ENCODE assay signal across 16 cellular contexts in genomic region chr10:86436963-86437362, GRCh38.
DNase-seq lines count a peak whose midpoint lies in the region; ATAC-seq, FAIRE-seq and TF ChIP-seq lines count a peak whose summit lies in the region.
"Had no signal": no experiment of that assay in that cellular context is flagged by ENCODE, and none has a peak within 500 bp of the region (broad histone marks: within the 10 kb centered on the region; RNA-seq: fewer than 3 reads in every experiment).

No MANE protein-coding gene starts in this region.

- SMC1A ChIA-PET in GM12878 (lab: Charles Lee; ENCODE audit: uncharacterized antibody, unreplicated experiment), result interaction anchor here (0.7 to 3.7 kb wide), 8 partner anchors 9 to 54 kb away, joined by 3 to 17 read pairs (median 4); no protein-coding TSS in a partner anchor

- H3K4me3 ChIP-seq in mammary epithelial cell (replicated peaks in 1 of 3; ENCODE audit: insufficient read depth in 1 of 3, low read depth in 2 of 3, low read length in 3 of 3) (no peak overlapping the region), GM12878 (no peak overlapping the region), right lobe of liver (no peak overlapping the region)
- H3K4me3 ChIP-seq: BLaER1, K562 had no signal

- no peaks in the 10 kb centered on the region for H3K27me3 ChIP-seq in mammary epithelial cell (ENCODE audit: insufficient read depth, low read length)
- no peaks in the 10 kb centered on the region for H3K27me3 ChIP-seq in GM12878 (replicated peaks in 1 of 2; ENCODE audit: control insufficient read depth in 2 of 2, insufficient read depth in 2 of 2, low read length in 1 of 2)
- H3K27me3 ChIP-seq in right lobe of liver, result no peaks in the 10 kb centered on the region
- H3K27me3 ChIP-seq: BLaER1 had no signal

- CTCF ChIA-PET in MCF 10A (lab: Yijun Ruan, JAX) (interaction anchor here (0.7 to 1.6 kb wide), 2 partner anchors 37 to 1824 kb away, joined by 3 to 8 read pairs; no protein-coding TSS in a partner anchor), mammary epithelial cell (lab: Charles Lee; ENCODE audit: low non-redundant PET) (no interaction called here), GM12878 (lab: Yijun Ruan, JAX) (interaction anchor here (1.0 to 3.4 kb wide), 6 partner anchors 11 to 149 kb away, joined by 3 to 18 read pairs (median 4); no protein-coding TSS in a partner anchor)

- dilution Hi-C loops in mammary epithelial cell (cut with HindIII; ENCODE audit: low sequenced_read_pairs), result no loop called here

- H2AFZ ChIP-seq in mammary epithelial cell (ENCODE audit: low read depth, low read length) (no peak overlapping the region), GM12878 (ENCODE audit: control insufficient read depth, low read depth, low read length) (no peak overlapping the region)

- no peaks in the 10 kb centered on the region for H3K27me3 Mint-ChIP-seq in MCF 10A (ENCODE audit: insufficient read depth, unreplicated experiment)

- WGBS in mammary epithelial cell (ENCODE audit: low coverage, missing lambda C conversion rate), result 96% methylated on average over 2 of the region's 2 CpGs
- 100% methylated on average over 2 of the region's 2 CpGs for WGBS in GM12878 (ENCODE audit: insufficient coverage, insufficient replicate concordance, low lambda C conversion rate, missing lambda C conversion rate)
- 39% methylated on average over 2 of the region's 2 CpGs for WGBS in right lobe of liver (ENCODE audit: insufficient coverage, low coverage, low lambda C conversion rate, missing lambda C conversion rate)

- intact Hi-C loops in MCF 10A (cut with micrococcal nuclease) (no loop called here), mammary epithelial cell (cut with micrococcal nuclease) (no loop called here), GM12878 (cut with micrococcal nuclease; ENCODE audit: unreplicated experiment) (no loop called here), right lobe of liver (cut with DNase I) (no loop called here)

- H3K4me1 Mint-ChIP-seq in MCF 10A (ENCODE audit: insufficient read depth, unreplicated experiment), result peaks cover 15% of the 10 kb centered on the region

- FAIRE-seq in GM12878 (lab: Jason Lieb, UNC), result no peak
- FAIRE-seq: K562 had no signal

- no peak overlapping the region for H3K4me3 Mint-ChIP-seq in MCF 10A (ENCODE audit: unreplicated experiment)
- H3K4me3 Mint-ChIP-seq: CD8-positive, alpha-beta T cell had no signal

- H3K9ac ChIP-seq in mammary epithelial cell (ENCODE audit: insufficient read depth, low read length) (no peak overlapping the region), GM12878 (ENCODE audit: control insufficient read depth, insufficient read depth, low read length) (no peak overlapping the region)
- H3K9ac ChIP-seq: BLaER1 had no signal

- no peak for TF ChIP-seq RAD21 in GM12878 (IDR thresholded peaks at IDR 0.05; ENCODE audit: insufficient read depth, low read depth, low read length)

- TF ChIP-seq CTCF in MCF 10A (IDR thresholded peaks at IDR 0.05; ENCODE audit: unreplicated experiment) (no peak), mammary epithelial cell (conservative IDR thresholded peaks at IDR 0.05 in 1 of 2, IDR thresholded peaks at IDR 0.05 in 1 of 2; ENCODE audit: extremely low read depth in 1 of 2, insufficient read depth in 1 of 2, low read depth in 1 of 2, low read length in 2 of 2) (no peak), GM12878 (IDR thresholded peaks at IDR 0.05 in 2 of 3, conservative IDR thresholded peaks at IDR 0.05 in 1 of 3; ENCODE audit: control insufficient read depth in 2 of 3, extremely low read depth in 1 of 3, insufficient read depth in 1 of 3, low read depth in 3 of 3, low read length in 3 of 3) (no peak), right lobe of liver (IDR thresholded peaks at IDR 0.05) (no peak)

- H3K9me3 ChIP-seq in mammary epithelial cell (replicated peaks; ENCODE audit: insufficient read depth, low read length), result no peaks in the 10 kb centered on the region
- H3K9me3 ChIP-seq in GM12878 (replicated peaks; ENCODE audit: control insufficient read depth, insufficient read depth, low read length), result no peaks in the 10 kb centered on the region
- no peaks in the 10 kb centered on the region for H3K9me3 ChIP-seq in right lobe of liver
- H3K9me3 ChIP-seq: BLaER1 had no signal

- BruUV-seq in MCF 10A (replicated peaks; lab: Mats Ljungman, UMichigan) (TSS peak; percentile 42), mammary epithelial cell (replicated peaks; lab: Mats Ljungman, UMichigan) (no TSS peak), GM12878 (replicated peaks; lab: Mats Ljungman, UMichigan) (TSS peak; percentile 28)

- H3K27ac ChIP-seq in mammary epithelial cell (ENCODE audit: insufficient read depth, low read depth, low read length) (no peak overlapping the region), GM12878 (ENCODE audit: control insufficient read depth, insufficient read depth) (no peak overlapping the region), right lobe of liver (peak overlapping the region in 2 of 3 donors; percentile 56 to 72)
- H3K27ac ChIP-seq: BLaER1 had no signal

- in situ Hi-C loops in mammary epithelial cell (cut with MboI; ENCODE audit: low sequenced_read_pairs in 2 of 2) (no loop called here), GM12878 (cut with MboI) (no loop called here)

- H3K9me3 Mint-ChIP-seq in MCF 10A (ENCODE audit: unreplicated experiment), result no peaks in the 10 kb centered on the region
- H3K9me3 Mint-ChIP-seq: CD8-positive, alpha-beta T cell had no signal

- RAD21 ChIA-PET in GM12878 (lab: Charles Lee; ENCODE audit: unreplicated experiment), result interaction anchor here (0.9 to 1.7 kb wide), 2 partner anchors 23 to 37 kb away, joined by 3 to 5 read pairs; no protein-coding TSS in a partner anchor

- no peak for TF ChIP-seq EP300 in GM12878 (IDR thresholded peaks at IDR 0.05; ENCODE audit: borderline replicate concordance in 1 of 2, control insufficient read depth in 1 of 2, low read depth in 2 of 2, low read length in 2 of 2)

- no peak overlapping the region for H3K4me2 ChIP-seq in mammary epithelial cell (ENCODE audit: insufficient read depth, low read depth, low read length)
- no peak overlapping the region for H3K4me2 ChIP-seq in GM12878 (ENCODE audit: control insufficient read depth, insufficient read depth)
- H3K4me2 ChIP-seq: BLaER1 had no signal

- no peaks in the 10 kb centered on the region for H3K79me2 ChIP-seq in mammary epithelial cell (ENCODE audit: insufficient read depth, low read length)
- no peaks in the 10 kb centered on the region for H3K79me2 ChIP-seq in GM12878 (ENCODE audit: control insufficient read depth, insufficient read depth, low read length)

- H3K27ac Mint-ChIP-seq in MCF 10A (ENCODE audit: low read depth, unreplicated experiment), result no peak overlapping the region
- H3K27ac Mint-ChIP-seq: CD8-positive, alpha-beta T cell had no signal

- H3K36me3 ChIP-seq in mammary epithelial cell (ENCODE audit: insufficient read depth, low read length) (peaks cover 43% of the 10 kb centered on the region), GM12878 (ENCODE audit: control insufficient read depth in 2 of 2, insufficient read depth in 2 of 2, low read length in 1 of 2) (peaks cover 11 to 25% of the 10 kb centered on the region in 2 experiments), right lobe of liver (no peaks in the 10 kb centered on the region)

- POLR2A ChIA-PET in MCF 10A (lab: Yijun Ruan, JAX) (interaction anchor here (0.9 kb wide), 1 partner anchor 8 kb away, joined by 3 read pairs; no protein-coding TSS in a partner anchor), GM12878 (lab: Charles Lee) (interaction anchor here (0.6 to 3.2 kb wide), 4 partner anchors 9 to 48 kb away, joined by 3 to 7 read pairs (median 4); no protein-coding TSS in a partner anchor)

- H3K36me3 Mint-ChIP-seq in MCF 10A (ENCODE audit: insufficient read depth, unreplicated experiment), result peaks cover 81% of the 10 kb centered on the region

- no peaks in the 10 kb centered on the region for H3K4me1 ChIP-seq in mammary epithelial cell (ENCODE audit: insufficient read depth, low read length)
- H3K4me1 ChIP-seq in GM12878 (ENCODE audit: control insufficient read depth, insufficient read depth, low read length), result 0 out of 2 replicates have a peak, but pooled peaks cover 5% of the 10 kb centered on the region
- peaks cover 0 to 51% (median 23%) of the 10 kb centered on the region in 4 donors for H3K4me1 ChIP-seq in right lobe of liver

- no peak for TF ChIP-seq POLR2A in GM12878 (IDR thresholded peaks at IDR 0.05; ENCODE audit: low read depth, low read length)
- no peak for TF ChIP-seq POLR2A in right lobe of liver (IDR thresholded peaks at IDR 0.05)

- DNase-seq in MCF 10A (ENCODE audit: unreplicated experiment), result no peak
- no peak for DNase-seq in mammary epithelial cell
- DNase-seq in GM12878 (ENCODE audit: low read depth, low spot score), result no peak
- no peak for DNase-seq in right lobe of liver
- no peak for DNase-seq in 8988T
- no peak for DNase-seq in UCSD-AML1 (lab: John Stamatoyannopoulos, UW; ENCODE audit: unreplicated experiment)
- DNase-seq in COR-L47 (lab: John Stamatoyannopoulos, UW), result no peak
- DNase-seq: CD8-positive, alpha-beta T cell; DMS79; NCI-H1105; NCI-H2081; NCI-H446 treated with DMSO at 0.1 percent for 48 hours had no signal

- ATAC-seq in GM12878 (no peak), right lobe of liver (peak; percentile 37 to 73 (median 59)), GM21737 (IDR thresholded peaks at IDR 0.05; ENCODE audit: unreplicated experiment) (no peak)
- ATAC-seq: CD8-positive, alpha-beta T cell; K562; Right ventricle myocardium inferior had no signal

- H4K20me1 ChIP-seq in mammary epithelial cell (ENCODE audit: insufficient read depth, low read length) (no peaks in the 10 kb centered on the region), GM12878 (ENCODE audit: control insufficient read depth, insufficient read depth) (no peaks in the 10 kb centered on the region)
- H4K20me1 ChIP-seq: BLaER1 had no signal

TF ChIP-seq in GM12878, 131 proteins besides CTCF, POLR2A, EP300 and RAD21 (continues in another document):
- no peak for TF ChIP-seq CHD4 (IDR thresholded peaks at IDR 0.05)
- no peak for TF ChIP-seq MYB (IDR thresholded peaks at IDR 0.05; ENCODE audit: borderline replicate concordance, low read depth, low read length)
- no peak for TF ChIP-seq LARP7 (IDR thresholded peaks at IDR 0.05)
- no peak for TF ChIP-seq MLLT1 (IDR thresholded peaks at IDR 0.05)
- TF ChIP-seq ZNF207 (IDR thresholded peaks at IDR 0.05; ENCODE audit: borderline replicate concordance), result no peak
- no peak for TF ChIP-seq NR2F1 (conservative IDR thresholded peaks at IDR 0.05)
- no peak for TF ChIP-seq PML (IDR thresholded peaks at IDR 0.05; ENCODE audit: low read length)
- no peak for TF ChIP-seq IKZF1 (conservative IDR thresholded peaks at IDR 0.05)

Comparison
In these comparisons a context has a peak if more than half of its experiments do, and no peak if none do; other contexts are left out.
1. H3K27ac ChIP-seq: peak in right lobe of liver (2 of 3); none in mammary epithelial cell (single experiment) and GM12878 (single experiment).
2. ATAC-seq: peak in right lobe of liver (4 of 4); none in GM12878 (single experiment) and GM21737 (single experiment).